9 cellular contexts compared by ENCODE assay signal in the genomic region with DNA sequence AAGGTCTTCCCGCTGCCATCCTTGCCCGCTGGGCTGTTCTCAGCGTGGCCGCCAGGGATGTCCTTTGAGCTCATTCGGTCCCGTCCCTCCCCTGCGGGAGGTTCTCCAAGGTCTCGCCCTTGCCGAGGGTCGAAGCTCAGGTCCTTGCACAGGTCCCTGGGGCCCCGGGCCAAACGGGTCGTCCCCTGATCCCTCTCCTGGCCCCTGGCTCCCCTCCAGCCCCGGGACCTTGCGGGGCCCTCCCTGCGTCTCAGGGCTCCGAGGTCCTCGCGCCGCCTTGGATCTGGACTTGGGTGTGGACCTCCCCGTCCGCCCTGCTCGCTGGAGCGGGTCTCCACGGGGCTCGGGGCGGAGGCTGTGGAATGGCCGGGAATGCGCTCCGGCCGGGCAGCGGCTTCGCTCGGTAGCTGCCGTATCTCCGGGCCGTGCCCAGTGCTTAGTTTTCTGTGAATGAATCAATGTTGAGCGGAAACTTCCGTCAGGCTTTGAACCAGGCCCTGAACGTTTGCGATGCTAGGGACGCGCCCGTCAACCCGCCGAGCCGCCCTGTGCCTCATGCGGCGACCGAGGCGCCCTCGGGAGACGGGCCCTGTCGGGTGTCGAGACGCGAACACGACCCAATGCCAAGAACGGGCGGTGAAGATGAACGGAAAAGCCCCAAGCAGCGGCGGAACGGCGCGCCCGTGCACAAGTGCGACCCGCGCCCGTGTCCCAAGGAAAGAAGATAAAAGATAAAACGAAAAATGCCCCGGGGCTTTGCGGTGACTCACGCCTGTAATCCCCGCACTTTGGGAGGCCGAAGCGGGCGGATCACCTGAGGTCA. TPM values are rescaled to one million over a fixed set of nuclear protein-coding genes. Genes with fewer than 3 reads are reported as not detected.
DNase-seq lines count a peak whose midpoint lies in the region; ATAC-seq and TF ChIP-seq lines count a peak whose summit lies in the region.
"Had no signal": no experiment of that assay in that cellular context is flagged by ENCODE, and none has a peak within 500 bp of the region (broad histone marks: within the 10 kb centered on the region; RNA-seq: fewer than 3 reads in every experiment).

No MANE protein-coding gene starts in this region.

- H3K4me2 ChIP-seq in MM.1S (ENCODE audit: low read depth, low read length): no peak overlapping the region; the same call in 1 of the 2 replicates

- H3K79me2 ChIP-seq in MM.1S (ENCODE audit: low read length): no peaks in the 10 kb centered on the region

- H3K9ac ChIP-seq in MM.1S (ENCODE audit: low read length): no peak overlapping the region

- no peaks in the 10 kb centered on the region for H3K27me3 ChIP-seq in CD4-positive, CD25-positive, alpha-beta regulatory T cell (ENCODE audit: control insufficient read depth, insufficient read depth, low read length)
- 0 out of 2 replicates have a peak, but pooled peaks cover under 1% of the 10 kb centered on the region for H3K27me3 ChIP-seq in MM.1S (replicated peaks; ENCODE audit: insufficient read depth, low read length)
- H3K27me3 ChIP-seq in naive thymus-derived CD4-positive, alpha-beta T cell (ENCODE audit: control insufficient read depth in 2 of 2, insufficient read depth in 2 of 2, low read length in 2 of 2): no peaks in the 10 kb centered on the region

- CTCF ChIA-PET in naive thymus-derived CD4-positive, alpha-beta T cell (lab: Charles Lee): interaction anchor here (2.2 to 2.7 kb wide), 2 partner anchors 28 to 293 kb away, joined by 5 to 9 read pairs; partner anchors contain the start of gene WDR5

- no peaks in the 10 kb centered on the region for H3K9me2 ChIP-seq in MM.1S (replicated peaks; ENCODE audit: insufficient read depth, low read length)

- no peaks in the 10 kb centered on the region for H3K36me3 Mint-ChIP-seq in CD4-positive, CD25-positive, alpha-beta regulatory T cell
- H3K36me3 Mint-ChIP-seq in naive thymus-derived CD4-positive, alpha-beta T cell: peaks cover 0 to 3% (median 1%) of the 10 kb centered on the region in 5 donors

- H3K36me3 ChIP-seq in CD4-positive, CD25-positive, alpha-beta regulatory T cell (ENCODE audit: control insufficient read depth, insufficient read depth, low read length): no peaks in the 10 kb centered on the region
- no peaks in the 10 kb centered on the region for H3K36me3 ChIP-seq in MM.1S (replicated peaks; ENCODE audit: insufficient read depth, low read length)
- H3K36me3 ChIP-seq in naive thymus-derived CD4-positive, alpha-beta T cell (ENCODE audit: control insufficient read depth in 2 of 3, insufficient read depth in 3 of 3, low read length in 3 of 3): peaks cover 0 to 8% (median 0%) of the 10 kb centered on the region in 3 experiments

- ATAC-seq in CD4-positive, CD25-positive, alpha-beta regulatory T cell (ENCODE audit: low read depth in 2 of 2): peak; percentile 10 to 12
- ATAC-seq in naive thymus-derived CD4-positive, alpha-beta T cell: no peak
- no peak for ATAC-seq in HG02588 (IDR thresholded peaks at IDR 0.05; ENCODE audit: unreplicated experiment)

- peaks cover 0 to 14% (median 3%) of the 10 kb centered on the region in 4 donors for H3K4me1 Mint-ChIP-seq in CD4-positive, CD25-positive, alpha-beta regulatory T cell
- peaks cover 0 to 28% (median 19%) of the 10 kb centered on the region in 7 donors for H3K4me1 Mint-ChIP-seq in naive thymus-derived CD4-positive, alpha-beta T cell

- H3F3A ChIP-seq in MM.1S (ENCODE audit: insufficient read depth, low read length): no peaks in the 10 kb centered on the region; the same call in 1 of the 2 replicates

- H3K9me3 Mint-ChIP-seq in CD4-positive, CD25-positive, alpha-beta regulatory T cell: peaks cover 0 to 2% (median 0%) of the 10 kb centered on the region in 7 donors
- H3K9me3 Mint-ChIP-seq in naive thymus-derived CD4-positive, alpha-beta T cell: peaks cover 0 to 5% (median 0%) of the 10 kb centered on the region in 11 donors

- no peaks in the 10 kb centered on the region for H3K27me3 Mint-ChIP-seq in CD4-positive, CD25-positive, alpha-beta regulatory T cell
- H3K27me3 Mint-ChIP-seq in naive thymus-derived CD4-positive, alpha-beta T cell: no peaks in the 10 kb centered on the region

- intact Hi-C loops in naive thymus-derived CD4-positive, alpha-beta T cell (cut with micrococcal nuclease): loop anchor here (1.0 to 10.0 kb wide), 17 partner anchors 27 to 1951 kb away; partner anchors contain the start of genes BRD3 (in 2 of the 2), BRD3OS (in 2 of the 2), MED22 (in 1 of the 2) and MRPS2 (in 1 of the 2)

- H4K20me1 ChIP-seq in MM.1S (ENCODE audit: insufficient read depth, low read length): no peaks in the 10 kb centered on the region

- peak; percentile 54 to 85 (median 70) for DNase-seq in CD4-positive, CD25-positive, alpha-beta regulatory T cell
- DNase-seq in MM.1S: peak; percentile 70
- DNase-seq in activated CD8-positive, alpha-beta memory T cell treated with anti-CD3 and anti-CD28 coated beads, Interleukin-2, amount 50 U/mL, for 4 hours: peak; percentile 70
- peak; percentile 68 for DNase-seq in epithelial cell of esophagus (ENCODE audit: low read depth)
- peak; percentile 52 to 73 (median 71) for DNase-seq in naive thymus-derived CD4-positive, alpha-beta T cell
- peak; percentile 40 to 63 for DNase-seq in stimulated activated CD8-positive, alpha-beta memory T cell treated with anti-CD3 and anti-CD28 coated beads, Interleukin-7, amount 100 ng/mL, for 4 hours (ENCODE audit: low read depth in 2 of 2)
- no peak for DNase-seq in NCI-H2196 treated with DMSO at 0.1 percent for 48 hours (lab: John Stamatoyannopoulos, UW; ENCODE audit: unreplicated experiment)

- no peak overlapping the region for H3K4me3 ChIP-seq in CD4-positive, CD25-positive, alpha-beta regulatory T cell (ENCODE audit: low read depth, low read length)
- H3K4me3 ChIP-seq in MM.1S (ENCODE audit: low read length) (no peak overlapping the region), epithelial cell of esophagus (ENCODE audit: low read length) (no peak overlapping the region)
- no peak overlapping the region for H3K4me3 ChIP-seq in naive thymus-derived CD4-positive, alpha-beta T cell (ENCODE audit: low read length)
- H3K4me3 ChIP-seq: skin epidermis had no signal

- POLR2A ChIA-PET in naive thymus-derived CD4-positive, alpha-beta T cell (lab: Charles Lee): interaction anchor here (0.9 to 4.4 kb wide), 13 partner anchors 24 to 293 kb away, joined by 3 to 61 read pairs (median 7); partner anchors contain the start of genes BRD3OS and WDR5

- peaks cover 11% of the 10 kb centered on the region for H3K4me1 ChIP-seq in CD4-positive, CD25-positive, alpha-beta regulatory T cell (ENCODE audit: control insufficient read depth, insufficient read depth, low read length, poor library complexity, severe bottlenecking)
- no peaks in the 10 kb centered on the region; the same call in 1 of the 2 replicates for H3K4me1 ChIP-seq in MM.1S (ENCODE audit: low read length)
- peaks cover 0 to 18% of the 10 kb centered on the region in 2 donors for H3K4me1 ChIP-seq in naive thymus-derived CD4-positive, alpha-beta T cell (ENCODE audit: control insufficient read depth in 2 of 2, insufficient read depth in 2 of 2, low read length in 2 of 2)

- peak overlapping the region; percentile 97 for H2AFZ ChIP-seq in MM.1S (ENCODE audit: low read length)

- peak overlapping the region in 1 of 4 donors; percentile 21 for H3K4me3 Mint-ChIP-seq in CD4-positive, CD25-positive, alpha-beta regulatory T cell
- H3K4me3 Mint-ChIP-seq in naive thymus-derived CD4-positive, alpha-beta T cell: no peak overlapping the region

- H3K27ac ChIP-seq in CD4-positive, CD25-positive, alpha-beta regulatory T cell (ENCODE audit: insufficient read depth, low read length, poor library complexity, severe bottlenecking): no peak overlapping the region
- H3K27ac ChIP-seq in MM.1S (ENCODE audit: low read length): no peak overlapping the region
- no peak overlapping the region for H3K27ac ChIP-seq in naive thymus-derived CD4-positive, alpha-beta T cell (ENCODE audit: low read depth, low read length)

- H3K9me3 ChIP-seq in CD4-positive, CD25-positive, alpha-beta regulatory T cell (ENCODE audit: control insufficient read depth in 2 of 2, low read length in 2 of 2): no peaks in the 10 kb centered on the region
- H3K9me3 ChIP-seq in MM.1S (replicated peaks; ENCODE audit: insufficient read depth, low read length): no peaks in the 10 kb centered on the region
- no peaks in the 10 kb centered on the region for H3K9me3 ChIP-seq in naive thymus-derived CD4-positive, alpha-beta T cell (ENCODE audit: control insufficient read depth in 2 of 3, low read length in 3 of 3)

- H3K27ac Mint-ChIP-seq in CD4-positive, CD25-positive, alpha-beta regulatory T cell: no peak overlapping the region
- H3K27ac Mint-ChIP-seq in naive thymus-derived CD4-positive, alpha-beta T cell: peak overlapping the region in 1 of 9 donors; percentile 52

- TF ChIP-seq CTCF in MM.1S (IDR thresholded peaks at IDR 0.05; ENCODE audit: low read length) (peak; percentile 30), epithelial cell of esophagus (IDR thresholded peaks at IDR 0.05; ENCODE audit: insufficient read depth, low read depth, low read length, missing control alignments) (peak; percentile 45)

RNA-seq across cellular contexts. Expression of gene RNU6ATAC, which starts 0.8 kb away (rescaled TPM):
- total RNA-seq in CD4-positive, CD25-positive, alpha-beta regulatory T cell: 106 TPM
- not detected for polyA plus RNA-seq in CD4-positive, CD25-positive, alpha-beta regulatory T cell
- 10 to 100 TPM; 17.1 to 67.0 (median 31.6) TPM for total RNA-seq in naive thymus-derived CD4-positive, alpha-beta T cell
- not detected for polyA plus RNA-seq in naive thymus-derived CD4-positive, alpha-beta T cell

RNA-seq across cellular contexts. Expression of gene WDR5, which starts 27.7 kb away (rescaled TPM):
- total RNA-seq in CD4-positive, CD25-positive, alpha-beta regulatory T cell: 19.3 TPM
- polyA plus RNA-seq in CD4-positive, CD25-positive, alpha-beta regulatory T cell: 10 to 100 TPM; 11.4 to 18.0 (median 15.1) TPM
- 10 to 100 TPM; 16.0 to 42.3 (median 30.9) TPM for total RNA-seq in naive thymus-derived CD4-positive, alpha-beta T cell
- 10 to 100 TPM; 13.8 to 17.5 TPM for polyA plus RNA-seq in naive thymus-derived CD4-positive, alpha-beta T cell

Comparison
In these comparisons a context has a peak if more than half of its experiments do, and no peak if none do; other contexts are left out.
1. ATAC-seq: peak in CD4-positive, CD25-positive, alpha-beta regulatory T cell (2 of 2); none in naive thymus-derived CD4-positive, alpha-beta T cell (single experiment) and HG02588 (single experiment).